ENCODE assay signal across 16 cellular contexts in the genomic region with DNA sequence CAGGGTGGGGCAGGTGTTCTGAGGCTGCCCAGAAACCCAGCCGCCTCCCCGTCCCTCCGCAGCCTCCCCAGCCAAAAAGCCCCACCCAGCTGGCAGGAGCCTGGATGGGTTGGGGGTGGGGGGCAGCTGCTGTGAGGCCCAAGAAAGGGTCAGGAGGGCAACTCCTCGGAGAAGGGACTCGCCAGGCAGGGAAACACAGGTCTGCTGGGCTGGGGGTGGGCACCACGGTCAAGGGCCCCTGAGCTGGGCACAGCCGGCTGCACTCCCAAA. TPM values are rescaled to one million over a fixed set of nuclear protein-coding genes. Genes with fewer than 3 reads are reported as not detected.
A peak's percentile ranks its signal among the peaks of the same experiment; 100 is the strongest.
DNase-seq lines count a peak whose midpoint lies in the region; ATAC-seq, FAIRE-seq and TF ChIP-seq lines count a peak whose summit lies in the region.
"Had no signal": no experiment of that assay in that cellular context is flagged by ENCODE, and none has a peak within 500 bp of the region (broad histone marks: within the 10 kb centered on the region; RNA-seq: fewer than 3 reads in every experiment).

No MANE protein-coding gene starts in this region.

- DNase-seq in bronchial epithelial cell (ENCODE audit: low read depth) (no peak), mucosa of gallbladder (ENCODE audit: low spot score) (no peak)
- DNase-seq in activated CD4-positive, alpha-beta T cell treated with anti-CD3 and anti-CD28 coated beads for 4 hours = no peak
- DNase-seq: activated CD4-positive, alpha-beta T cell treated with anti-CD3 and anti-CD28 coated beads, Interleukin-2, amount 10 ng/mL, durations not matched to agents 24 days and 14 days; activated gamma-delta T cell treated with Interleukin-2 at 50 U/mL for 16 hours; DND-41; immature natural killer cell; stimulated activated CD4-positive, alpha-beta T cell treated with anti-CD3 and anti-CD28 coated beads, Interleukin-12 subunit alpha, Interleukin-12 subunit beta, amount 100 ng/mL, for 4 hours; T-helper 17 cell had no signal

- H3K9ac ChIP-seq in ES-I3 (ENCODE audit: low read depth, low read length) (peak overlapping the region; percentile 48; the same call in 1 of the 2 replicates), iPS-20b (ENCODE audit: low read depth, low read length) (no peak overlapping the region), skeletal muscle tissue (ENCODE audit: low read depth in 1 of 3, low read length in 3 of 3) (peak overlapping the region in 1 of 3 donors; percentile 54)

- H3K27me3 ChIP-seq in bronchial epithelial cell (ENCODE audit: control insufficient read depth, insufficient read depth, low read length) = no peaks in the 10 kb centered on the region
- H3K27me3 ChIP-seq in iPS-20b (ENCODE audit: insufficient read depth, low read length) = peaks cover 36% of the 10 kb centered on the region
- peaks cover 3 to 34% (median 15%) of the 10 kb centered on the region in 3 donors for H3K27me3 ChIP-seq in skeletal muscle tissue (ENCODE audit: control insufficient read depth in 3 of 3, insufficient read depth in 3 of 3, low read length in 3 of 3)

- no peak for TF ChIP-seq CTCF in bronchial epithelial cell (IDR thresholded peaks at IDR 0.05; ENCODE audit: insufficient read depth, low read length, severe bottlenecking)

- H3K27ac ChIP-seq in iPS-20b (ENCODE audit: low read length) = no peak overlapping the region
- H3K27ac ChIP-seq in skeletal muscle tissue (ENCODE audit: low read depth, low read length) = peak overlapping the region; percentile 30

- no peak for FAIRE-seq in bronchial epithelial cell (lab: Jason Lieb, UNC)
- FAIRE-seq: GM12892 had no signal

- peak overlapping the region; percentile 72 for H3K4me3 ChIP-seq in bronchial epithelial cell (ENCODE audit: low read depth, low read length)
- H3K4me3 ChIP-seq in iPS-20b (ENCODE audit: low read length) = peak overlapping the region; percentile 61; the same call in 1 of the 2 replicates
- H3K4me3 ChIP-seq in skeletal muscle tissue (ENCODE audit: low read length in 3 of 3) = no peak overlapping the region

- H3K9me3 ChIP-seq in ES-I3 (ENCODE audit: control insufficient read depth, insufficient read depth, low read length) = no peaks in the 10 kb centered on the region
- H3K9me3 ChIP-seq in iPS-20b (ENCODE audit: insufficient read depth, low read depth, low read length) = no peaks in the 10 kb centered on the region
- H3K9me3 ChIP-seq in skeletal muscle tissue (ENCODE audit: control insufficient read depth in 3 of 3, low read length in 3 of 3) = no peaks in the 10 kb centered on the region

- peaks cover 35% of the 10 kb centered on the region; the same call in 1 of the 2 replicates for H3K4me1 ChIP-seq in ES-I3 (ENCODE audit: insufficient read depth, low read length)
- H3K4me1 ChIP-seq in iPS-20b (ENCODE audit: insufficient read depth, low read length) = peaks cover 10% of the 10 kb centered on the region; the same call in 1 of the 2 replicates
- H3K4me1 ChIP-seq in skeletal muscle tissue (ENCODE audit: control insufficient read depth in 3 of 3, insufficient read depth in 3 of 3, low read length in 3 of 3) = peaks cover 29 to 33% (median 31%) of the 10 kb centered on the region in 3 donors

- ATAC-seq in GM18909 (IDR thresholded peaks at IDR 0.05; ENCODE audit: poor library complexity, unreplicated experiment) = no peak
- no peak for ATAC-seq in GM21390 (IDR thresholded peaks at IDR 0.05; ENCODE audit: unreplicated experiment)
- ATAC-seq: T-helper 17 cell had no signal

- H3K36me3 ChIP-seq in ES-I3 (ENCODE audit: insufficient read depth, low read length) (no peaks in the 10 kb centered on the region), bronchial epithelial cell (ENCODE audit: control insufficient read depth, insufficient read depth, low read length) (peaks cover 23% of the 10 kb centered on the region), iPS-20b (ENCODE audit: insufficient read depth, low read depth, low read length) (no peaks in the 10 kb centered on the region), skeletal muscle tissue (ENCODE audit: control insufficient read depth in 3 of 3, insufficient read depth in 3 of 3, low read length in 3 of 3) (no peaks in the 10 kb centered on the region)

RNA-seq across cellular contexts. Expression of gene AHNAK2, which starts 11.1 kb away (rescaled TPM):
- 367 and 620 TPM in 2 replicates for total RNA-seq in bronchial epithelial cell
- total RNA-seq in skeletal muscle tissue = 11.5 TPM
- 16.0 TPM for total RNA-seq in mucosa of gallbladder
- total RNA-seq: T-helper 17 cell had no signal

RNA-seq across cellular contexts. Expression of gene CLBA1, which starts 18.5 kb away (rescaled TPM):
- total RNA-seq in bronchial epithelial cell = 8.4 and 14.1 TPM in 2 replicates
- 2.1 TPM for total RNA-seq in skeletal muscle tissue
- 17.3 TPM for total RNA-seq in mucosa of gallbladder

RNA-seq across cellular contexts. Expression of gene PLD4, which starts 42.4 kb away (rescaled TPM):
- not detected in 2 replicates for total RNA-seq in bronchial epithelial cell
- 7.8 TPM for total RNA-seq in skeletal muscle tissue
- 16.7 TPM for total RNA-seq in mucosa of gallbladder
- total RNA-seq: epithelial cell of proximal tubule had no signal

RNA-seq across cellular contexts. Expression of gene CDCA4, which starts 53.8 kb away (rescaled TPM):
- total RNA-seq in bronchial epithelial cell = 35.5 and 50.8 TPM in 2 replicates
- total RNA-seq in skeletal muscle tissue = 15.1 TPM
- total RNA-seq in mucosa of gallbladder = 5.4 TPM

Comparison
In these comparisons a context has a peak if more than half of its experiments do, and no peak if none do; other contexts are left out.
1. H3K4me3 ChIP-seq: peak in bronchial epithelial cell (single experiment) and iPS-20b (single experiment); none in skeletal muscle tissue (0 of 3).
2. RNA of gene AHNAK2, which starts 11.1 kb away (total RNA-seq): 367 to 620 TPM in bronchial epithelial cell; 16.0 TPM in mucosa of gallbladder (single experiment) and 11.5 TPM in skeletal muscle tissue (single experiment); every median in the first group is over 10 times any median in the second.